In the genomic region with DNA sequence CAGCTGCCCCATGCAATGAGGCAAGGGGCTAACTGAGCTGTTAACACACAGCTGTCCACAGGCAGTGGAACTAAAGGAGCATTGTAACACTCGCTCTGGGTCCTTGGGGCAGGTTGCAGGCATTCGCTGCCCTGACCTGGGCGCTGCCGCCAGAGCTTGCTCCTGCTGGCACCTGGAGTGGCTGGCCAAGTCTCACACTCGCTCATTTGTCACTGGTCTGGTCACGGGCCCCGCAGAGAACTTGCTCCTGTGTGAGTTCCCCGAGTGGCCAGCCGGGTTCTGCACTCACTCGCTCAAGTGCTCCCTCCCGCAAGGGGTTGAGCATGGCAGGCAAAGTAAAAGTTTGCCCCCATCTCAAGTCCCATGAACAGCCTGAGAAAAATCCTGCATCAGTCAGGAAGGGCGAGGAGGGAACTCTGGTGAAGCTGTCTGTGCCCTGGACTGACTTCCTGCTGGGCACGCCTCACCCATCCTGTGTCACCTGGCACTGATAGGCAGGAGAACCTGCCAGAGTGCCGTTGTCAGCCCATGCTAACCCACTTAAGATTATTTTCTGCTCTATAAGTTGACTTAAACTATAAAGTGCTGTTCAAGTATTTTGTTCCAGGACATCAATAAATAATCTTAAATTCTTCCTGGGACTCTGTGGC, we compare ENCODE assay signal across 17 cellular contexts.
DNase-seq lines count a peak whose midpoint lies in the region; ATAC-seq and TF ChIP-seq lines count a peak whose summit lies in the region.
"Had no signal": no experiment of that assay in that cellular context is flagged by ENCODE, and none has a peak within 500 bp of the region (broad histone marks: within the 10 kb centered on the region; RNA-seq: fewer than 3 reads in every experiment).

No MANE protein-coding gene starts in this region.

- H3K4me3 ChIP-seq in spleen: no peak overlapping the region
- H3K4me3 ChIP-seq: BLaER1 treated with 17β-estradiol and CSF1 and Interleukin-3, amounts not matched to agents 10 nM and 100 nM; GM12878 had no signal

- H3K27ac ChIP-seq in spleen: no peak overlapping the region
- H3K27ac ChIP-seq: BLaER1 treated with 17β-estradiol and CSF1 and Interleukin-3, amounts not matched to agents 10 nM and 100 nM had no signal

- H3K4me1 ChIP-seq in spleen: no peaks in the 10 kb centered on the region
- H3K4me1 ChIP-seq: BLaER1 treated with 17β-estradiol and CSF1 and Interleukin-3, amounts not matched to agents 10 nM and 100 nM had no signal

- no peak for ATAC-seq in Right ventricle myocardium inferior
- no peak for ATAC-seq in Right ventricle myocardium superior (ENCODE audit: poor library complexity)
- ATAC-seq in left colon: peak; percentile 85
- ATAC-seq: GM12878 had no signal

- no peak for TF ChIP-seq CTCF in spleen (IDR thresholded peaks at IDR 0.05 in 8 of 11, conservative IDR thresholded peaks at IDR 0.05 in 3 of 11)

- intact Hi-C loops in Right ventricle myocardium inferior (cut with DNase I): no loop called here
- intact Hi-C loops in Right ventricle myocardium superior (cut with DNase I): no loop called here
- intact Hi-C loops in left colon (cut with DNase I, micrococcal nuclease): no loop called here
- intact Hi-C loops in spleen (cut with DNase I; ENCODE audit: low total_unique reads): no loop called here
- intact Hi-C loops in activated T-helper 2 cell treated with anti-CD3 and anti-CD28 coated beads, Interferon-gamma antibody, Interleukin-2, Interleukin-4, amounts not matched to agents 10 μg/mL and 5 μg/mL and 100 μg/mL, durations not matched to agents 14 hours and 24 hours and 36 hours (cut with micrococcal nuclease): no loop called here

- WGBS in spleen, 5 donors: 79 to 85% (median 81%) methylated on average over 14 of the region's 14 CpGs

- H3K4me3 Mint-ChIP-seq in activated T-helper 2 cell treated with anti-CD3 and anti-CD28 coated beads, Interferon-gamma antibody, Interleukin-2, Interleukin-4, amounts not matched to agents 10 μg/mL and 5 μg/mL and 100 μg/mL, durations not matched to agents 14 hours and 24 hours and 36 hours (ENCODE audit: low read depth): no peak overlapping the region
- H3K4me3 Mint-ChIP-seq: B cell; CD4-positive, CD25-positive, alpha-beta regulatory T cell; CD8-positive, alpha-beta memory T cell; H9 had no signal

- H3K27me3 ChIP-seq in spleen (replicated peaks in 1 of 7): no peaks in the 10 kb centered on the region
- H3K27me3 ChIP-seq: BLaER1 treated with 17β-estradiol and CSF1 and Interleukin-3, amounts not matched to agents 10 nM and 100 nM had no signal

- no peak overlapping the region for H3K27ac Mint-ChIP-seq in activated T-helper 2 cell treated with anti-CD3 and anti-CD28 coated beads, Interferon-gamma antibody, Interleukin-2, Interleukin-4, amounts not matched to agents 10 μg/mL and 5 μg/mL and 100 μg/mL, durations not matched to agents 14 hours and 24 hours and 36 hours
- H3K27ac Mint-ChIP-seq: B cell; CD8-positive, alpha-beta memory T cell; H9 had no signal

- H3K36me3 ChIP-seq in spleen: no peaks in the 10 kb centered on the region
- H3K36me3 ChIP-seq: BLaER1 treated with 17β-estradiol and CSF1 and Interleukin-3, amounts not matched to agents 10 nM and 100 nM had no signal

- H3K27me3 Mint-ChIP-seq in activated T-helper 2 cell treated with anti-CD3 and anti-CD28 coated beads, Interferon-gamma antibody, Interleukin-2, Interleukin-4, amounts not matched to agents 10 μg/mL and 5 μg/mL and 100 μg/mL, durations not matched to agents 14 hours and 24 hours and 36 hours (ENCODE audit: low read depth): no peaks in the 10 kb centered on the region
- H3K27me3 Mint-ChIP-seq: B cell; CD4-positive, CD25-positive, alpha-beta regulatory T cell; CD8-positive, alpha-beta memory T cell had no signal

- DNase-seq in Right ventricle myocardium inferior (ENCODE audit: missing footprints) (peak; percentile 63), Right ventricle myocardium superior (no peak), left colon (no peak), spleen (peak; percentile 66), amniotic stem cell (lab: John Stamatoyannopoulos, UW) (no peak)
- no peak for DNase-seq in activated T-helper 2 cell treated with anti-CD3 and anti-CD28 coated beads, Interferon-gamma antibody, Interleukin-2, Interleukin-4, amounts not matched to agents 10 μg/mL and 5 μg/mL and 100 μg/mL, durations not matched to agents 14 hours and 24 hours and 36 hours (ENCODE audit: low spot score)
- DNase-seq: CD4-positive, CD25-positive, alpha-beta regulatory T cell; CD8-positive, alpha-beta memory T cell; COR-L47; DMS 273 treated with DMSO at 0.1 percent for 48 hours; DMS53; DND-41; EL; H9 had no signal

- H3K9me3 ChIP-seq in spleen: peaks cover 0 to 3% (median 0%) of the 10 kb centered on the region in 8 donors
- H3K9me3 ChIP-seq: BLaER1 treated with 17β-estradiol and CSF1 and Interleukin-3, amounts not matched to agents 10 nM and 100 nM had no signal

- H3K9me3 Mint-ChIP-seq in activated T-helper 2 cell treated with anti-CD3 and anti-CD28 coated beads, Interferon-gamma antibody, Interleukin-2, Interleukin-4, amounts not matched to agents 10 μg/mL and 5 μg/mL and 100 μg/mL, durations not matched to agents 14 hours and 24 hours and 36 hours: peaks cover 16% of the 10 kb centered on the region
- H3K9me3 Mint-ChIP-seq: H9 had no signal

- H3K4me1 Mint-ChIP-seq in activated T-helper 2 cell treated with anti-CD3 and anti-CD28 coated beads, Interferon-gamma antibody, Interleukin-2, Interleukin-4, amounts not matched to agents 10 μg/mL and 5 μg/mL and 100 μg/mL, durations not matched to agents 14 hours and 24 hours and 36 hours (ENCODE audit: low read depth): no peaks in the 10 kb centered on the region
- H3K4me1 Mint-ChIP-seq: B cell; CD4-positive, CD25-positive, alpha-beta regulatory T cell; CD8-positive, alpha-beta memory T cell; H9 had no signal

- TF ChIP-seq POLR2A in spleen (IDR thresholded peaks at IDR 0.05): no peak

- no peaks in the 10 kb centered on the region for H3K36me3 Mint-ChIP-seq in activated T-helper 2 cell treated with anti-CD3 and anti-CD28 coated beads, Interferon-gamma antibody, Interleukin-2, Interleukin-4, amounts not matched to agents 10 μg/mL and 5 μg/mL and 100 μg/mL, durations not matched to agents 14 hours and 24 hours and 36 hours (ENCODE audit: low read depth)
- H3K36me3 Mint-ChIP-seq: CD8-positive, alpha-beta memory T cell had no signal

Comparison
In these comparisons a context has a peak if more than half of its experiments do, and no peak if none do; other contexts are left out.
1. DNase-seq: peak in Right ventricle myocardium inferior (single experiment) and spleen (single experiment); none in Right ventricle myocardium superior (single experiment), left colon (0 of 2), amniotic stem cell (single experiment) and activated T-helper 2 cell treated with anti-CD3 and anti-CD28 coated beads, Interferon-gamma antibody, Interleukin-2, Interleukin-4, amounts not matched to agents 10 μg/mL and 5 μg/mL and 100 μg/mL, durations not matched to agents 14 hours and 24 hours and 36 hours (single experiment).